In genomic region chr18:68275616-68276015, GRCh38 we compare ENCODE assay signal across 18 cellular contexts.
DNase-seq lines count a peak whose midpoint lies in the region; ATAC-seq and TF ChIP-seq lines count a peak whose summit lies in the region.
"Had no signal": no experiment of that assay in that cellular context is flagged by ENCODE, and none has a peak within 500 bp of the region (broad histone marks: within the 10 kb centered on the region; RNA-seq: fewer than 3 reads in every experiment).

No MANE protein-coding gene starts in this region.

- H3K36me3 ChIP-seq in ACC112 (ENCODE audit: insufficient read depth, low read length): no peaks in the 10 kb centered on the region
- H3K36me3 ChIP-seq in psoas muscle (ENCODE audit: insufficient read depth in 1 of 2, low read depth in 1 of 2): no peaks in the 10 kb centered on the region
- H3K36me3 ChIP-seq: BE2C had no signal

- H3K27ac Mint-ChIP-seq in glutamatergic neuron (ENCODE audit: unreplicated experiment): no peak overlapping the region
- no peak overlapping the region for H3K27ac Mint-ChIP-seq in activated T-helper 17 cell treated with anti-CD3 and anti-CD28 coated beads, Interleukin-2, amount 50 U/mL, for 72 hours
- H3K27ac Mint-ChIP-seq: activated naive CD4-positive, alpha-beta T cell treated with anti-CD3 and anti-CD28 coated beads for 36 hours; type B pancreatic cell had no signal

- H3K9me3 Mint-ChIP-seq in glutamatergic neuron (ENCODE audit: unreplicated experiment): no peaks in the 10 kb centered on the region
- H3K9me3 Mint-ChIP-seq in activated T-helper 17 cell treated with anti-CD3 and anti-CD28 coated beads, Interleukin-2, amount 50 U/mL, for 72 hours: no peaks in the 10 kb centered on the region
- H3K9me3 Mint-ChIP-seq: activated naive CD4-positive, alpha-beta T cell treated with anti-CD3 and anti-CD28 coated beads for 36 hours; type B pancreatic cell had no signal

- H3K4me3 ChIP-seq in ACC112 (ENCODE audit: low read depth, low read length) (no peak overlapping the region), HFF-Myc (replicated peaks; ENCODE audit: low read depth, low read length) (no peak overlapping the region), astrocyte of the cerebellum (ENCODE audit: low read depth, low read length) (no peak overlapping the region), psoas muscle (no peak overlapping the region)

- intact Hi-C loops in psoas muscle (cut with DNase I): no loop called here

- WGBS in psoas muscle, 3 donors: 0 to 61% (median 48%) methylated on average over 1 of the region's 1 CpG

- no peak overlapping the region for H3K4me3 Mint-ChIP-seq in glutamatergic neuron (ENCODE audit: unreplicated experiment)
- no peak overlapping the region for H3K4me3 Mint-ChIP-seq in activated T-helper 17 cell treated with anti-CD3 and anti-CD28 coated beads, Interleukin-2, amount 50 U/mL, for 72 hours
- H3K4me3 Mint-ChIP-seq: activated naive CD4-positive, alpha-beta T cell treated with anti-CD3 and anti-CD28 coated beads for 36 hours; type B pancreatic cell had no signal

- peaks cover 2% of the 10 kb centered on the region for H3K27me3 Mint-ChIP-seq in glutamatergic neuron (ENCODE audit: unreplicated experiment)
- no peaks in the 10 kb centered on the region for H3K27me3 Mint-ChIP-seq in activated T-helper 17 cell treated with anti-CD3 and anti-CD28 coated beads, Interleukin-2, amount 50 U/mL, for 72 hours
- H3K27me3 Mint-ChIP-seq: type B pancreatic cell had no signal

- in situ Hi-C loops in astrocyte of the cerebellum (cut with HindIII; ENCODE audit: low sequenced_read_pairs): no loop called here

- no peak overlapping the region for H3K27ac ChIP-seq in ACC112 (ENCODE audit: low read depth, low read length)
- no peak overlapping the region for H3K27ac ChIP-seq in psoas muscle

- no peak for TF ChIP-seq CTCF in HFF-Myc (IDR thresholded peaks at IDR 0.05; ENCODE audit: low read depth, low read length, missing control alignments)
- TF ChIP-seq CTCF in astrocyte of the cerebellum (IDR thresholded peaks at IDR 0.05; ENCODE audit: low read depth, low read length, missing control alignments): no peak
- TF ChIP-seq CTCF in glutamatergic neuron (IDR thresholded peaks at IDR 0.05; ENCODE audit: partially characterized antibody, unreplicated experiment): no peak
- no peak for TF ChIP-seq CTCF in psoas muscle (IDR thresholded peaks at IDR 0.05)

- peaks cover 9% of the 10 kb centered on the region for H3K4me1 ChIP-seq in ACC112 (ENCODE audit: control insufficient read depth, insufficient read depth, low read length, unreplicated experiment)
- no peaks in the 10 kb centered on the region for H3K4me1 ChIP-seq in psoas muscle
- H3K4me1 ChIP-seq: BE2C had no signal

- ATAC-seq in activated T-helper 17 cell treated with anti-CD3 and anti-CD28 coated beads, Interleukin-2, amount 50 U/mL, for 72 hours (replicated peaks): no peak
- no peak for ATAC-seq in psoas muscle
- ATAC-seq: right cardiac atrium had no signal

- H3K4me1 Mint-ChIP-seq in glutamatergic neuron (ENCODE audit: low read depth, unreplicated experiment): no peaks in the 10 kb centered on the region
- H3K4me1 Mint-ChIP-seq in activated T-helper 17 cell treated with anti-CD3 and anti-CD28 coated beads, Interleukin-2, amount 50 U/mL, for 72 hours: no peaks in the 10 kb centered on the region

- DNase-seq in HFF-Myc (ENCODE audit: extremely low read depth, low read depth) (peak; percentile 58), astrocyte of the cerebellum (ENCODE audit: low read depth) (peak; percentile 74), iris pigment epithelial cell (ENCODE audit: low read depth) (peak; percentile 95), glutamatergic neuron (no peak), activated gamma-delta T cell treated with Interleukin-2 at 50 U/mL for 16 hours (no peak), psoas muscle (no peak)
- DNase-seq: activated CD4-positive, alpha-beta T cell treated with anti-CD3 and anti-CD28 coated beads, Interleukin-2, amount 50 U/mL, for 4 hours; activated naive CD4-positive, alpha-beta T cell treated with anti-CD3 and anti-CD28 coated beads for 36 hours; BE2C; dermis blood vessel endothelial cell; hippocampal formation; midbrain; NCI-H1105; NCI-H748 treated with DMSO at 0.1 percent for 48 hours; right cardiac atrium had no signal

- H2AFZ ChIP-seq in ACC112 (ENCODE audit: low read length, unreplicated experiment): peak overlapping the region; percentile 45

- no peaks in the 10 kb centered on the region for H3K36me3 Mint-ChIP-seq in glutamatergic neuron (ENCODE audit: unreplicated experiment)
- no peaks in the 10 kb centered on the region for H3K36me3 Mint-ChIP-seq in activated T-helper 17 cell treated with anti-CD3 and anti-CD28 coated beads, Interleukin-2, amount 50 U/mL, for 72 hours (ENCODE audit: low read depth)
- H3K36me3 Mint-ChIP-seq: type B pancreatic cell had no signal

- no peaks in the 10 kb centered on the region for H3K9me3 ChIP-seq in psoas muscle
- H3K9me3 ChIP-seq: BE2C had no signal

- no peaks in the 10 kb centered on the region for H3K27me3 ChIP-seq in ACC112 (ENCODE audit: insufficient read depth, low read length)
- H3K27me3 ChIP-seq in psoas muscle (ENCODE audit: insufficient read depth in 3 of 3, low read length in 2 of 3): no peaks in the 10 kb centered on the region
- H3K27me3 ChIP-seq: BE2C had no signal

- no peaks in the 10 kb centered on the region for H3K79me2 ChIP-seq in ACC112 (ENCODE audit: control insufficient read depth, insufficient read depth, low read length, unreplicated experiment)

Comparison
In these comparisons a context has a peak if more than half of its experiments do, and no peak if none do; other contexts are left out.
1. DNase-seq: peak in HFF-Myc (single experiment), astrocyte of the cerebellum (single experiment) and iris pigment epithelial cell (single experiment); none in glutamatergic neuron (single experiment), activated gamma-delta T cell treated with Interleukin-2 at 50 U/mL for 16 hours (single experiment) and psoas muscle (0 of 2).